Comparison of ENCODE assay signal across 15 cellular contexts in genomic region chr21:28801906-28802305, GRCh38.
"Had no signal": no experiment of that assay in that cellular context is flagged by ENCODE, and none has a peak within 500 bp of the region (broad histone marks: within the 10 kb centered on the region; RNA-seq: fewer than 3 reads in every experiment).

No MANE protein-coding gene starts in this region.

- H3K9me3 Mint-ChIP-seq: activated naive CD4-positive, alpha-beta T cell treated with anti-CD3 and anti-CD28 coated beads, Interleukin-2, amount 50 U/mL, for 24 hours had no signal

- DNase-seq: activated CD4-positive, alpha-beta T cell treated with anti-CD3 and anti-CD28 coated beads, Interleukin-2, amount 10 ng/mL, durations not matched to agents 7 days and 5 days; activated CD8-positive, alpha-beta memory T cell treated with anti-CD3 and anti-CD28 coated beads, Interleukin-2, amount 50 U/mL, for 4 hours; activated gamma-delta T cell; activated T-cell treated with anti-CD3 and anti-CD28 coated beads, Interleukin-2, amount 50 U/mL, for 48 hours; body of pancreas; caudate nucleus; esophagus squamous epithelium; left colon; lower lobe of right lung; sigmoid colon; spleen; stimulated activated naive CD4-positive, alpha-beta T cell; T-helper 9 cell had no signal

- H3K27ac Mint-ChIP-seq: activated CD4-positive, alpha-beta T cell treated with anti-CD3 and anti-CD28 coated beads, Interleukin-2, amount 10 ng/mL, durations not matched to agents 7 days and 5 days; activated naive CD4-positive, alpha-beta T cell treated with anti-CD3 and anti-CD28 coated beads, Interleukin-2, amount 50 U/mL, for 24 hours; nephron had no signal

- H3K4me3 Mint-ChIP-seq: activated CD4-positive, alpha-beta T cell treated with anti-CD3 and anti-CD28 coated beads, Interleukin-2, amount 10 ng/mL, durations not matched to agents 7 days and 5 days; activated naive CD4-positive, alpha-beta T cell treated with anti-CD3 and anti-CD28 coated beads, Interleukin-2, amount 50 U/mL, for 24 hours; nephron had no signal

- ATAC-seq: body of pancreas, left colon, lower lobe of right lung had no signal

- H3K36me3 ChIP-seq: esophagus squamous epithelium, lower lobe of right lung, sigmoid colon, spleen had no signal

- H3K27me3 Mint-ChIP-seq: activated CD4-positive, alpha-beta T cell treated with anti-CD3 and anti-CD28 coated beads, Interleukin-2, amount 10 ng/mL, durations not matched to agents 7 days and 5 days; activated naive CD4-positive, alpha-beta T cell treated with anti-CD3 and anti-CD28 coated beads, Interleukin-2, amount 50 U/mL, for 24 hours had no signal

- H3K4me1 Mint-ChIP-seq: activated CD4-positive, alpha-beta T cell treated with anti-CD3 and anti-CD28 coated beads, Interleukin-2, amount 10 ng/mL, durations not matched to agents 7 days and 5 days; activated naive CD4-positive, alpha-beta T cell treated with anti-CD3 and anti-CD28 coated beads, Interleukin-2, amount 50 U/mL, for 24 hours; nephron had no signal

- H3K4me1 ChIP-seq: body of pancreas, lower lobe of right lung, spleen had no signal

- H3K27me3 ChIP-seq: body of pancreas, esophagus squamous epithelium, sigmoid colon, spleen had no signal

- H3K9me3 ChIP-seq: body of pancreas, esophagus squamous epithelium, lower lobe of right lung, sigmoid colon, spleen had no signal

- H3K4me3 ChIP-seq: body of pancreas, lower lobe of right lung, sigmoid colon, spleen had no signal

- H3K27ac ChIP-seq: body of pancreas, esophagus squamous epithelium, lower lobe of right lung, sigmoid colon, spleen had no signal
